ENCODE assay signal across 7 cellular contexts in genomic region chr2:182716665-182716990, GRCh38. TPM values are rescaled to one million over a fixed set of nuclear protein-coding genes. Genes with fewer than 3 reads are reported as not detected.
DNase-seq lines count a peak whose midpoint lies in the region; ATAC-seq, FAIRE-seq and TF ChIP-seq lines count a peak whose summit lies in the region.

No MANE protein-coding gene starts in this region.

- no peak for DNase-seq in HTR-8/SVneo (ENCODE audit: insufficient read length, low spot score)
- DNase-seq in K562 (ENCODE audit: extremely low read depth in 1 of 4, low spot score in 3 of 4): peak in 2 of 4 experiments; percentile 43 to 48
- no peak for DNase-seq in mesendoderm
- DNase-seq in NCI-H1436 (lab: John Stamatoyannopoulos, UW): no peak

- no peaks in the 10 kb centered on the region for H3K9me3 ChIP-seq in K562 (replicated peaks; ENCODE audit: control insufficient read depth, insufficient read depth, low read depth, low read length)

- H2BK5ac ChIP-seq in mesendoderm (ENCODE audit: low read length): peak overlapping the region; percentile 54

- H3K79me1 ChIP-seq in mesendoderm (ENCODE audit: low read length): no peaks in the 10 kb centered on the region

- no peak overlapping the region for H4K8ac ChIP-seq in mesendoderm (ENCODE audit: low read depth, low read length)

- H3K4me3 ChIP-seq in K562: peak overlapping the region; percentile 67
- H3K4me3 ChIP-seq in mesendoderm (ENCODE audit: low read length): peak overlapping the region; percentile 67

- H2BK120ac ChIP-seq in mesendoderm (ENCODE audit: low read depth, low read length): no peak overlapping the region

- peak; percentile 36 for FAIRE-seq in HTR-8/SVneo (lab: Jason Lieb, UNC)
- FAIRE-seq in K562 (lab: Jason Lieb, UNC): peak; percentile 46

- CTCF ChIA-PET in K562 (lab: Yijun Ruan, JAX; ENCODE audit: low intra/inter-chr PET ratio): interaction anchor here (1.0 kb wide), 1 partner anchor 212 kb away, joined by 3 read pairs; no protein-coding TSS in a partner anchor

- peak overlapping the region; percentile 98 for H2AFZ ChIP-seq in K562 (ENCODE audit: low read depth, low read length)

- WGBS in K562 (ENCODE audit: insufficient coverage, low coverage, missing lambda C conversion rate): 2% methylated on average over 12 of the region's 12 CpGs
- WGBS in mesendoderm (ENCODE audit: extremely low coverage, insufficient coverage, low lambda C conversion rate): no CpG with 5 or more reads among the region's 12 CpGs

- TF ChIP-seq POLR2A in K562 (conservative IDR thresholded peaks at IDR 0.05): no peak

- POLR2A ChIA-PET in K562 (lab: Yijun Ruan, JAX): interaction anchor here (0.9 to 2.8 kb wide), 3 partner anchors 12 to 15 kb away, joined by 4 to 13 read pairs (median 4); no protein-coding TSS in a partner anchor

- ATAC-seq in GM18909 (IDR thresholded peaks at IDR 0.05; ENCODE audit: poor library complexity, unreplicated experiment) (peak; percentile 3), K562 (peak; percentile 38), GM19324 (IDR thresholded peaks at IDR 0.05; ENCODE audit: low FRiP score, unreplicated experiment) (no peak), GM21360 (IDR thresholded peaks at IDR 0.05; ENCODE audit: unreplicated experiment) (no peak)

- H3K27ac ChIP-seq in K562 (ENCODE audit: extremely low read depth, low read depth, low read length) (peak overlapping the region; percentile 69), mesendoderm (ENCODE audit: low read depth, low read length) (peak overlapping the region; percentile 58)

- intact Hi-C loops in K562 (cut with micrococcal nuclease): loop anchor here (5.0 kb wide), 1 partner anchor 44 kb away; no protein-coding TSS in a partner anchor

- in situ Hi-C loops in K562 (cut with MboI): no loop called here

- no peak overlapping the region for H4K5ac ChIP-seq in mesendoderm (ENCODE audit: low read length)

- peak overlapping the region; percentile 29 for H3K23ac ChIP-seq in mesendoderm (ENCODE audit: low read length)

- H3K36me3 ChIP-seq in K562 (ENCODE audit: control insufficient read depth, insufficient read depth, low read length) (peaks cover 30% of the 10 kb centered on the region; the same call in 2 of the 3 replicates), mesendoderm (ENCODE audit: control insufficient read depth, insufficient read depth, low read length) (no peaks in the 10 kb centered on the region)

- H3K9ac ChIP-seq in K562 (ENCODE audit: insufficient read depth in 1 of 2, low read depth in 2 of 2, low read length in 2 of 2) (peak overlapping the region; percentile 75 to 95), mesendoderm (ENCODE audit: low read length) (peak overlapping the region; percentile 89)

- H2AK5ac ChIP-seq in mesendoderm (ENCODE audit: low read length): no peak overlapping the region

- TF ChIP-seq CTCF in K562 (IDR thresholded peaks at IDR 0.05 in 2 of 3, conservative IDR thresholded peaks at IDR 0.05 in 1 of 3; ENCODE audit: insufficient read depth in 2 of 3, low read depth in 1 of 3, low read length in 3 of 3): no peak

- BruUV-seq in K562 (replicated peaks; lab: Mats Ljungman, UMichigan): no TSS peak

- no peak for TF ChIP-seq EP300 in K562 (IDR thresholded peaks at IDR 0.05; ENCODE audit: low read length)

- H3K4me2 ChIP-seq in K562 (ENCODE audit: insufficient read depth, low read length) (peak overlapping the region; percentile 97), mesendoderm (ENCODE audit: low read length) (peak overlapping the region; percentile 69)

- no peaks in the 10 kb centered on the region for H3K9me1 ChIP-seq in K562 (ENCODE audit: control insufficient read depth, insufficient read depth, low read length)

- peak overlapping the region; percentile 98 for H3K56ac ChIP-seq in mesendoderm (ENCODE audit: low read length)

- H3K18ac ChIP-seq in mesendoderm (ENCODE audit: low read length): no peak overlapping the region

- peaks cover 15% of the 10 kb centered on the region for H3K79me2 ChIP-seq in K562 (ENCODE audit: control insufficient read depth, insufficient read depth, low read length)
- peaks cover 5% of the 10 kb centered on the region for H3K79me2 ChIP-seq in mesendoderm (ENCODE audit: control insufficient read depth, insufficient read depth, low read length)

- peaks cover 8 to 11% of the 10 kb centered on the region in 2 experiments; a peak in 4 of 5 replicates for H3K4me1 ChIP-seq in K562 (replicated peaks in 1 of 2; ENCODE audit: control insufficient read depth in 2 of 2, insufficient read depth in 2 of 2, low read length in 2 of 2)
- no peaks in the 10 kb centered on the region for H3K4me1 ChIP-seq in mesendoderm (ENCODE audit: control insufficient read depth, low read depth, low read length)

- H3K27me3 ChIP-seq in K562 (ENCODE audit: control insufficient read depth in 2 of 2, insufficient read depth in 2 of 2, low read length in 2 of 2) (no peaks in the 10 kb centered on the region), mesendoderm (ENCODE audit: insufficient read depth, low read length, poor library complexity) (no peaks in the 10 kb centered on the region)

- H3K4ac ChIP-seq in mesendoderm (ENCODE audit: low read depth, low read length): no peak overlapping the region

- H2BK15ac ChIP-seq in mesendoderm (replicated peaks; ENCODE audit: low read depth): no peak overlapping the region

- TF ChIP-seq RAD21 in K562 (CRISPR knock-in tag; conservative IDR thresholded peaks at IDR 0.05 in 1 of 2, IDR thresholded peaks at IDR 0.05 in 1 of 2): no peak

- H4K20me1 ChIP-seq in K562 (replicated peaks; ENCODE audit: control insufficient read depth, insufficient read depth, low read length): no peaks in the 10 kb centered on the region

TF ChIP-seq in K562, 482 proteins besides CTCF, POLR2A, EP300 and RAD21 (continues in another document):
- TF ChIP-seq POU5F1 (IDR thresholded peaks at IDR 0.05; ENCODE audit: borderline replicate concordance, low read depth, low read length, partially characterized antibody): no peak

RNA-seq across cellular contexts. Expression of gene DNAJC10, which starts 0.6 kb away (rescaled TPM):
- total RNA-seq in K562 (2011; cell fraction: chromatin; rRNA removed; ENCODE audit: low replicate concordance): 28.3 and 119 TPM in 2 replicates
- total RNA-seq in K562 (2011; cell fraction: nucleolus; rRNA removed): 14.5 and 18.2 TPM in 2 replicates
- total RNA-seq in K562 (2011; cell fraction: nucleoplasm; rRNA removed): 42.3 and 61.0 TPM in 2 replicates
- total RNA-seq in K562 (2014; rRNA removed) (51.4 and 63.5 TPM in 2 replicates), K562 (2014; rRNA removed; fragmentation: Illumina TruSeq; extraction: Trizol) (75.8 and 87.2 TPM in 2 replicates), K562 (2015; rRNA removed; fragmentation: Illumina TruSeq; extraction: Trizol) (66.5 and 77.7 TPM in 2 replicates), K562 (2021) (75.3 and 81.9 TPM in 2 replicates)
- polyA plus RNA-seq in K562 (2011; rRNA removed) (39.9 and 57.3 TPM in 2 replicates), K562 (2014; fragmentation: Illumina TruSeq; extraction: Trizol) (39.7 and 46.1 TPM in 2 replicates), K562 (2014; fragmentation: Nextera tagmentation; extraction: Ambion mirVana) (10 to 100 TPM in 1 of 2 experiments, 1 to 10 TPM in 1; 9.8 to 14.3 TPM), K562 (2014; rRNA removed) (39.2 and 41.0 TPM in 2 replicates)
- polyA plus RNA-seq in K562 (2011; cell fraction: cytosol; rRNA removed): 6.8 and 15.1 TPM in 2 replicates
- polyA plus RNA-seq in K562 (2011; cell fraction: nucleus; rRNA removed): 44.5 and 76.8 TPM in 2 replicates
- polyA plus RNA-seq in K562 (2012): 45.0 and 81.2 TPM in 2 replicates
- polyA minus RNA-seq in K562 (2011; rRNA and poly(A)+ RNA removed): 66.2 and 66.8 TPM in 2 replicates
- 26.8 and 33.2 TPM in 2 replicates for polyA minus RNA-seq in K562 (2011; cell fraction: cytosol; rRNA and poly(A)+ RNA removed)
- polyA minus RNA-seq in K562 (2011; cell fraction: nucleus; rRNA and poly(A)+ RNA removed): 22.8 and 46.2 TPM in 2 replicates
- polyA plus RNA-seq in mesendoderm (2013, experiment 1 of 2): 54.5 TPM
- 53.1 TPM for polyA plus RNA-seq in mesendoderm (2013, experiment 2 of 2)

Comparison
In these comparisons a context has a peak if more than half of its experiments do, and no peak if none do; other contexts are left out.
1. ATAC-seq: peak in GM18909 (single experiment) and K562 (single experiment); none in GM19324 (single experiment) and GM21360 (single experiment).